ENCODE assay signal across 10 cellular contexts in the genomic region with DNA sequence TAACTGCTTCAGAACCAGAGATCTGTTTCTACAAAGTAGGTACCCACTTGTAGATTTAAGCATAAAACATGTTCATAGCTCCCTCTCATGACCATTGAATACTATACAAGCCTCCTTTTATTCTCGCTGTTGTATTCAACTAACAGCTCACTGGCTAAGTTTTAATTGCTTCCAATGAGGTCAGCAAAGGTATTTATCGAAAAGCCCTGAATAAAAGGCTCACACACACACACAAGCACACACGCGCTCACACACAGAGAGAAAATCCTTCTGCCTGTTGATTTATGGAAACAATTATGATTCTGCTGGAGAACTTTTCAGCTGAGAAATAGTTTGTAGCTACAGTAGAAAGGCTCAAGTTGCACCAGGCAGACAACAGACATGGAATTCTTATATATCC. TPM values are rescaled to one million over a fixed set of nuclear protein-coding genes. Genes with fewer than 3 reads are reported as not detected.
DNase-seq lines count a peak whose midpoint lies in the region; ATAC-seq, FAIRE-seq and TF ChIP-seq lines count a peak whose summit lies in the region.
"Had no signal": no experiment of that assay in that cellular context is flagged by ENCODE, and none has a peak within 500 bp of the region (broad histone marks: within the 10 kb centered on the region; RNA-seq: fewer than 3 reads in every experiment).

TSS of gene FGF7 (plus strand) at position 222 of the 400 bp plus-strand sequence. CDS start 1,056 bp downstream, outside the sequence.

- FAIRE-seq in frontal cortex (lab: Jason Lieb, UNC): no peak

- TF ChIP-seq CTCF in DOHH2 (IDR thresholded peaks at IDR 0.05; ENCODE audit: low read depth, low read length, poor library complexity, severe bottlenecking) (no peak), cardiac muscle cell (IDR thresholded peaks at IDR 0.05; ENCODE audit: low read depth, low read length) (peak; percentile 36)

- H3K4me3 ChIP-seq in DOHH2 (ENCODE audit: low read length): peak within 1 kb of the TSS; percentile 11; the same call in 1 of the 2 replicates
- peak within 1 kb of the TSS; percentile 43 for H3K4me3 ChIP-seq in SK-N-MC
- peak within 1 kb of the TSS; percentile 15 for H3K4me3 ChIP-seq in cardiac muscle cell

- H3K27ac ChIP-seq in DOHH2 (ENCODE audit: low read depth, low read length): no peak within 1 kb of the TSS
- H3K27ac ChIP-seq in SK-N-MC: no peak within 1 kb of the TSS
- H3K27ac ChIP-seq in cardiac muscle cell: peak within 1 kb of the TSS; percentile 73

- H3K9ac ChIP-seq in SK-N-MC (ENCODE audit: insufficient read length): peak within 1 kb of the TSS; percentile 28

- no peaks in the 10 kb centered on the region for H3F3A ChIP-seq in DOHH2 (ENCODE audit: control insufficient read depth, insufficient read depth)

- no peaks in the 10 kb centered on the region for H3K36me3 ChIP-seq in DOHH2 (ENCODE audit: control insufficient read depth, low read length)
- H3K36me3 ChIP-seq in SK-N-MC (ENCODE audit: insufficient read depth, low read length): no peaks in the 10 kb centered on the region
- no peaks in the 10 kb centered on the region for H3K36me3 ChIP-seq in cardiac muscle cell

- no peak for DNase-seq in SK-N-MC (ENCODE audit: low read depth, low spot score)
- DNase-seq in cardiac muscle cell (ENCODE audit: low read depth in 1 of 2, low spot score in 1 of 2): peak; percentile 14 to 88
- peak; percentile 23 for DNase-seq in retina
- DNase-seq in frontal cortex (ENCODE audit: low spot score in 2 of 2): no peak
- DNase-seq in NCI-H146 (lab: John Stamatoyannopoulos, UW): no peak
- no peak for DNase-seq in GM19238 (ENCODE audit: insufficient read length, low spot score)
- DNase-seq: effector CD4-positive, alpha-beta T cell; stimulated activated CD4-positive, alpha-beta T cell treated with anti-CD3 and anti-CD28 coated beads, Interleukin-4, amount 100 ng/mL, for 24 hours had no signal

- no peaks in the 10 kb centered on the region for H4K20me1 ChIP-seq in DOHH2 (ENCODE audit: control insufficient read depth, insufficient read depth, low read depth, low read length)

- H3K79me2 ChIP-seq in DOHH2 (ENCODE audit: control insufficient read depth, low read length): no peaks in the 10 kb centered on the region

- no peaks in the 10 kb centered on the region for H3K9me2 ChIP-seq in DOHH2 (replicated peaks; ENCODE audit: control insufficient read depth, low read length)

- ATAC-seq in HG03520 (IDR thresholded peaks at IDR 0.05; ENCODE audit: unreplicated experiment): no peak

- H3K4me1 ChIP-seq in DOHH2 (ENCODE audit: control insufficient read depth, low read length): 0 out of 2 replicates have a peak, but pooled peaks cover 3% of the 10 kb centered on the region
- H3K4me1 ChIP-seq in cardiac muscle cell (ENCODE audit: low read depth): peaks cover 32% of the 10 kb centered on the region

- H3K9me3 ChIP-seq in DOHH2 (ENCODE audit: control insufficient read depth, insufficient read depth, low read length) (no peaks in the 10 kb centered on the region), SK-N-MC (ENCODE audit: low read depth, low read length) (no peaks in the 10 kb centered on the region), cardiac muscle cell (ENCODE audit: low read depth) (no peaks in the 10 kb centered on the region)

- H3K27me3 ChIP-seq in DOHH2 (ENCODE audit: control insufficient read depth, low read length): no peaks in the 10 kb centered on the region; the same call in 1 of the 2 replicates
- H3K27me3 ChIP-seq in cardiac muscle cell: no peaks in the 10 kb centered on the region

- peak within 1 kb of the TSS; percentile 37 for H3K4me2 ChIP-seq in DOHH2 (ENCODE audit: low read length)

RNA-seq across cellular contexts. Expression of gene FGF7, which starts in this region (rescaled TPM):
- 3.8 and 5.1 TPM in 2 replicates for total RNA-seq in cardiac muscle cell
- 6.2 and 7.8 TPM in 2 replicates for polyA plus RNA-seq in cardiac muscle cell
- 0.41 TPM for total RNA-seq in frontal cortex

Comparison
In these comparisons a context has a peak if more than half of its experiments do, and no peak if none do; other contexts are left out.
1. DNase-seq: peak in cardiac muscle cell (2 of 2) and retina (single experiment); none in SK-N-MC (single experiment), frontal cortex (0 of 2), NCI-H146 (single experiment) and GM19238 (single experiment).
2. Peak in every context shown above with its lines, with median percentiles within 50 percentile points of each other: H3K4me3 ChIP-seq.